ENCODE assay signal across 7 cellular contexts in genomic region chr16:75462804-75463203, GRCh38. TPM values are rescaled to one million over a fixed set of nuclear protein-coding genes. Genes with fewer than 3 reads are reported as not detected.
A peak's percentile ranks its signal among the peaks of the same experiment; 100 is the strongest.
DNase-seq lines count a peak whose midpoint lies in the region; ATAC-seq and TF ChIP-seq lines count a peak whose summit lies in the region.

No MANE protein-coding gene starts in this region.

- H3K27ac ChIP-seq in mammary epithelial cell (ENCODE audit: insufficient read depth, low read depth, low read length) = peak overlapping the region; percentile 17

- peaks cover 30% of the 10 kb centered on the region for H3K4me1 Mint-ChIP-seq in osteocyte (ENCODE audit: unreplicated experiment)

- H3K4me3 ChIP-seq in mammary epithelial cell (replicated peaks in 1 of 3; ENCODE audit: insufficient read depth in 1 of 3, low read depth in 2 of 3, low read length in 3 of 3) = peak overlapping the region; percentile 89 to 93 (median 90)

- peaks cover 8% of the 10 kb centered on the region for H3K36me3 Mint-ChIP-seq in osteocyte (ENCODE audit: unreplicated experiment)

- no peak overlapping the region for H2AFZ ChIP-seq in mammary epithelial cell (ENCODE audit: low read depth, low read length)

- peak overlapping the region; percentile 84 for H3K4me3 Mint-ChIP-seq in osteocyte (ENCODE audit: unreplicated experiment)

- dilution Hi-C loops in mammary epithelial cell (cut with HindIII; ENCODE audit: low sequenced_read_pairs) = no loop called here

- H3K27ac Mint-ChIP-seq in osteocyte (ENCODE audit: unreplicated experiment) = peak overlapping the region; percentile 84

- no peaks in the 10 kb centered on the region for H3K9me3 ChIP-seq in mammary epithelial cell (replicated peaks; ENCODE audit: insufficient read depth, low read length)

- BruUV-seq in mammary epithelial cell (replicated peaks; lab: Mats Ljungman, UMichigan) = no TSS peak

- H3K9ac ChIP-seq in mammary epithelial cell (ENCODE audit: insufficient read depth, low read length) = peak overlapping the region; percentile 35

- TF ChIP-seq CTCF in mammary epithelial cell (conservative IDR thresholded peaks at IDR 0.05 in 1 of 2, IDR thresholded peaks at IDR 0.05 in 1 of 2; ENCODE audit: extremely low read depth in 1 of 2, insufficient read depth in 1 of 2, low read depth in 1 of 2, low read length in 2 of 2) (no peak), osteocyte (IDR thresholded peaks at IDR 0.05) (no peak)

- WGBS in mammary epithelial cell (ENCODE audit: low coverage, missing lambda C conversion rate) = 24% methylated on average over 2 of the region's 2 CpGs

- peaks cover 12% of the 10 kb centered on the region for H3K4me1 ChIP-seq in mammary epithelial cell (ENCODE audit: insufficient read depth, low read length)

- DNase-seq in mammary epithelial cell (no peak), osteocyte (ENCODE audit: extremely low spot score, unreplicated experiment) (no peak), HCEC 1CT (no peak)
- DNase-seq in NK-92 treated with Interleukin-12 subunit alpha and Interleukin-12 subunit beta, amount 100 ng/mL, for 24 hours (lab: John Stamatoyannopoulos, UW) = no peak

- H4K20me1 ChIP-seq in mammary epithelial cell (ENCODE audit: insufficient read depth, low read length) = no peaks in the 10 kb centered on the region

- H3K9me3 Mint-ChIP-seq in osteocyte (ENCODE audit: unreplicated experiment) = no peaks in the 10 kb centered on the region

- intact Hi-C loops in mammary epithelial cell (cut with micrococcal nuclease) = loop anchor here (10.0 kb wide), 1 partner anchor 158 kb away; no protein-coding TSS in a partner anchor

- no peaks in the 10 kb centered on the region for H3K36me3 ChIP-seq in mammary epithelial cell (ENCODE audit: insufficient read depth, low read length)

- peak overlapping the region; percentile 90 for H3K4me2 ChIP-seq in mammary epithelial cell (ENCODE audit: insufficient read depth, low read depth, low read length)

- in situ Hi-C loops in mammary epithelial cell (cut with MboI; ENCODE audit: low sequenced_read_pairs in 2 of 2) = loop anchor here in 1 of 2 donors (25.0 kb wide), 1 partner anchor 299 kb away; no protein-coding TSS in a partner anchor

- H3K27me3 Mint-ChIP-seq in osteocyte (ENCODE audit: unreplicated experiment) = no peaks in the 10 kb centered on the region

- peaks cover 64% of the 10 kb centered on the region for H3K79me2 ChIP-seq in mammary epithelial cell (ENCODE audit: insufficient read depth, low read length)

- ATAC-seq in GM18858 (IDR thresholded peaks at IDR 0.05; ENCODE audit: unreplicated experiment) (peak; percentile 33), HG03439 (IDR thresholded peaks at IDR 0.05; ENCODE audit: unreplicated experiment) (peak; percentile 41), HG03457 (IDR thresholded peaks at IDR 0.05; ENCODE audit: unreplicated experiment) (no peak)

- CTCF ChIA-PET in mammary epithelial cell (lab: Charles Lee; ENCODE audit: low non-redundant PET) = no interaction called here

- H3K27me3 ChIP-seq in mammary epithelial cell (ENCODE audit: insufficient read depth, low read length) = no peaks in the 10 kb centered on the region

RNA-seq across cellular contexts. Expression of gene TMEM170A, which starts 1.7 kb away (rescaled TPM):
- total RNA-seq in mammary epithelial cell = 10 to 100 TPM; 12.5 to 15.6 TPM
- 12.2 TPM for polyA plus RNA-seq in mammary epithelial cell
- polyA minus RNA-seq in mammary epithelial cell = 33.8 TPM
- 13.9 and 15.2 TPM in 2 replicates for total RNA-seq in osteocyte

RNA-seq across cellular contexts. Expression of gene CFDP1, which starts 29.5 kb away (rescaled TPM):
- total RNA-seq in mammary epithelial cell = 10 to 100 TPM; 18.0 to 35.9 TPM
- 18.1 TPM for polyA plus RNA-seq in mammary epithelial cell
- 44.1 TPM for polyA minus RNA-seq in mammary epithelial cell
- 62.4 and 65.6 TPM in 2 replicates for total RNA-seq in osteocyte

RNA-seq across cellular contexts. Expression of gene CHST6, which starts 32.4 kb away (rescaled TPM):
- total RNA-seq in mammary epithelial cell (1 to 10 TPM; 1.3 to 8.0 TPM), osteocyte (0.43 and 0.55 TPM in 2 replicates)
- 4.7 TPM for polyA plus RNA-seq in mammary epithelial cell
- 7.5 TPM for polyA minus RNA-seq in mammary epithelial cell
